ENCODE assay signal across 8 cellular contexts in genomic region chr1:214637722-214638473, GRCh38. TPM values are rescaled to one million over a fixed set of nuclear protein-coding genes. Genes with fewer than 3 reads are reported as not detected.
A peak's percentile ranks its signal among the peaks of the same experiment; 100 is the strongest.
DNase-seq lines count a peak whose midpoint lies in the region; TF ChIP-seq lines count a peak whose summit lies in the region.

No MANE protein-coding gene starts in this region.

- no peak overlapping the region for H3K4me3 Mint-ChIP-seq in activated T-helper 2 cell treated with anti-CD3 and anti-CD28 coated beads, Interferon-gamma antibody, Interleukin-2, Interleukin-4, amounts not matched to agents 10 μg/mL and 5 μg/mL and 100 μg/mL, durations not matched to agents 14 hours and 24 hours and 36 hours (ENCODE audit: low read depth)

- H3K4me1 Mint-ChIP-seq in activated T-helper 2 cell treated with anti-CD3 and anti-CD28 coated beads, Interferon-gamma antibody, Interleukin-2, Interleukin-4, amounts not matched to agents 10 μg/mL and 5 μg/mL and 100 μg/mL, durations not matched to agents 14 hours and 24 hours and 36 hours (ENCODE audit: low read depth) = peaks cover 35% of the 10 kb centered on the region

- H3K27me3 Mint-ChIP-seq in activated T-helper 2 cell treated with anti-CD3 and anti-CD28 coated beads, Interferon-gamma antibody, Interleukin-2, Interleukin-4, amounts not matched to agents 10 μg/mL and 5 μg/mL and 100 μg/mL, durations not matched to agents 14 hours and 24 hours and 36 hours (ENCODE audit: low read depth) = no peaks in the 10 kb centered on the region

- H3K27me3 ChIP-seq in MG63 = no peaks in the 10 kb centered on the region
- H3K27me3 ChIP-seq in uterus = no peaks in the 10 kb centered on the region

- peak; percentile 41 for TF ChIP-seq CTCF in GM20000 (IDR thresholded peaks at IDR 0.05; ENCODE audit: extremely low read depth, missing control alignments)
- peak; percentile 25 to 49 (median 34) for TF ChIP-seq CTCF in uterus (IDR thresholded peaks at IDR 0.05)

- DNase-seq in activated gamma-delta T cell treated with anti-CD3 and anti-CD28 coated beads, Interleukin-2, amount 50 U/mL, for 16 hours (ENCODE audit: low read depth) = peak; percentile 2
- no peak for DNase-seq in activated gamma-delta T cell treated with Interleukin-2 at 50 U/mL for 16 hours
- peak; percentile 11 for DNase-seq in GM20000 (ENCODE audit: low spot score)
- DNase-seq in MG63 = peak; percentile 20
- no peak for DNase-seq in activated T-helper 2 cell treated with anti-CD3 and anti-CD28 coated beads, Interferon-gamma antibody, Interleukin-2, Interleukin-4, amounts not matched to agents 10 μg/mL and 5 μg/mL and 100 μg/mL, durations not matched to agents 14 hours and 24 hours and 36 hours (ENCODE audit: low spot score)
- peak; percentile 39 for DNase-seq in iPS-NIHi11 (ENCODE audit: low spot score)
- DNase-seq in uterus = no peak
- DNase-seq in NCI-H1930 (lab: John Stamatoyannopoulos, UW) = no peak

- intact Hi-C loops in activated T-helper 2 cell treated with anti-CD3 and anti-CD28 coated beads, Interferon-gamma antibody, Interleukin-2, Interleukin-4, amounts not matched to agents 10 μg/mL and 5 μg/mL and 100 μg/mL, durations not matched to agents 14 hours and 24 hours and 36 hours (cut with micrococcal nuclease) = loop anchor here (1.0 to 5.0 kb wide), 2 partner anchors 10 to 426 kb away; no protein-coding TSS in a partner anchor
- intact Hi-C loops in uterus (cut with DNase I; ENCODE audit: low total_unique reads) = no loop called here

- H3K27ac Mint-ChIP-seq in activated T-helper 2 cell treated with anti-CD3 and anti-CD28 coated beads, Interferon-gamma antibody, Interleukin-2, Interleukin-4, amounts not matched to agents 10 μg/mL and 5 μg/mL and 100 μg/mL, durations not matched to agents 14 hours and 24 hours and 36 hours = peak overlapping the region; percentile 42

- H3K9me3 ChIP-seq in MG63 = no peaks in the 10 kb centered on the region
- no peaks in the 10 kb centered on the region for H3K9me3 ChIP-seq in uterus

- no peaks in the 10 kb centered on the region for H3K36me3 Mint-ChIP-seq in activated T-helper 2 cell treated with anti-CD3 and anti-CD28 coated beads, Interferon-gamma antibody, Interleukin-2, Interleukin-4, amounts not matched to agents 10 μg/mL and 5 μg/mL and 100 μg/mL, durations not matched to agents 14 hours and 24 hours and 36 hours (ENCODE audit: low read depth)

- no peak for TF ChIP-seq POLR2A in uterus (IDR thresholded peaks at IDR 0.05)

- H3K4me1 ChIP-seq in uterus = no peaks in the 10 kb centered on the region

- H3K4me3 ChIP-seq in MG63 = no peak overlapping the region
- H3K4me3 ChIP-seq in uterus = no peak overlapping the region

- no peak overlapping the region for H3K27ac ChIP-seq in uterus

- peaks cover 93% of the 10 kb centered on the region for H3K36me3 ChIP-seq in MG63
- no peaks in the 10 kb centered on the region for H3K36me3 ChIP-seq in uterus

- H3K9me3 Mint-ChIP-seq in activated T-helper 2 cell treated with anti-CD3 and anti-CD28 coated beads, Interferon-gamma antibody, Interleukin-2, Interleukin-4, amounts not matched to agents 10 μg/mL and 5 μg/mL and 100 μg/mL, durations not matched to agents 14 hours and 24 hours and 36 hours = no peaks in the 10 kb centered on the region

RNA-seq across cellular contexts. Expression of gene CENPF, which starts 34.9 kb away (rescaled TPM):
- 43.0 and 64.5 TPM in 2 replicates for total RNA-seq in MG63 (2014; rRNA removed; shearing (Covaris generic); ENCODE audit: low replicate concordance)
- 77.1 and 85.9 TPM in 2 replicates for total RNA-seq in activated T-helper 2 cell treated with anti-CD3 and anti-CD28 coated beads, Interferon-gamma antibody, Interleukin-2, Interleukin-4, amounts not matched to agents 10 μg/mL and 5 μg/mL and 100 μg/mL, durations not matched to agents 14 hours and 24 hours and 36 hours
- 10 to 100 TPM in 2 of 4 donors, under 1 TPM in 2; under 0.01 to 41.2 (median 5.7) TPM for total RNA-seq in uterus

Comparison
In these comparisons a context has a peak if more than half of its experiments do, and no peak if none do; other contexts are left out.
1. DNase-seq: peak in activated gamma-delta T cell treated with anti-CD3 and anti-CD28 coated beads, Interleukin-2, amount 50 U/mL, for 16 hours (single experiment), GM20000 (single experiment), MG63 (single experiment) and iPS-NIHi11 (single experiment); none in activated gamma-delta T cell treated with Interleukin-2 at 50 U/mL for 16 hours (single experiment), activated T-helper 2 cell treated with anti-CD3 and anti-CD28 coated beads, Interferon-gamma antibody, Interleukin-2, Interleukin-4, amounts not matched to agents 10 μg/mL and 5 μg/mL and 100 μg/mL, durations not matched to agents 14 hours and 24 hours and 36 hours (single experiment), uterus (0 of 2) and NCI-H1930 (0 of 2).